ENCODE assay signal across 1 cellular context in the genomic region with DNA sequence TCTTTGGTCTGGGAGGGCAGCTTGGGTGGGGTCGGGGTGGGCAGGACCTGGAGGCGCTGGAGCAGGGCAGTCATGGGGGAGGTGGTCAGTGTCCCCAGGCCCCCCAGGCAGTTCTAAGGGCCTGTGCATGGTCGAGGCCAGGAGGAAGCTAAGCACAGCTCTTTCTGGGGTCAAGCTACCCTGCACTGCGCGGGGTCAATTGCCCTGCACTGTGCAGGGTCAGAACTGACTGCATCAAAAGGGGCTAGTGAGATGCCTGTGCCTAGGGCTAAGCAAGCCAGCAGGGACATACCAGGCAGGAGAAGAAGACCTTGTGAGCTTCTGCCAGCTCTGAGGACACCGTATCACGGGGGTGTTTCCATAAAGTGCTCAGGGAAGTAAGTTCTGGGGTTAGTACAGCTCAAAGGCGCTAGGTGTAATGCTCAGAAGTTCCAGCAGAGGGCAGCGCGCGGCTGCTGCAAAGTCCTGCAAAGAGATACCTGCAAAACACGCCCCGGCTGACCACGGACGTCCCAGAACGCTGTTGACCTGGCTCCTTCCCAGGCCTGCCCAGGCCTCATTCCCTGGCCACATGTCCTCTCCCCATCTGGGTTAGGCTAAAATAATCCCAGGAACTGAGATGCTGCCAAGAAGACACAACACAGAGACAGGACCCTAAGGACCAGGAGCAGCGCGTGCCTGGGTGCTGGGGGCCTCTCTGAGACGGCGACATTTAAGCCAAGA.
A peak's percentile ranks its signal among the peaks of the same experiment; 100 is the strongest.
TF ChIP-seq lines count a peak whose summit lies in the region.

No MANE protein-coding gene starts in this region.

TF ChIP-seq in K562, 482 proteins besides CTCF, POLR2A, EP300 and RAD21 (continued from another document):
- TF ChIP-seq, protein P1, sequence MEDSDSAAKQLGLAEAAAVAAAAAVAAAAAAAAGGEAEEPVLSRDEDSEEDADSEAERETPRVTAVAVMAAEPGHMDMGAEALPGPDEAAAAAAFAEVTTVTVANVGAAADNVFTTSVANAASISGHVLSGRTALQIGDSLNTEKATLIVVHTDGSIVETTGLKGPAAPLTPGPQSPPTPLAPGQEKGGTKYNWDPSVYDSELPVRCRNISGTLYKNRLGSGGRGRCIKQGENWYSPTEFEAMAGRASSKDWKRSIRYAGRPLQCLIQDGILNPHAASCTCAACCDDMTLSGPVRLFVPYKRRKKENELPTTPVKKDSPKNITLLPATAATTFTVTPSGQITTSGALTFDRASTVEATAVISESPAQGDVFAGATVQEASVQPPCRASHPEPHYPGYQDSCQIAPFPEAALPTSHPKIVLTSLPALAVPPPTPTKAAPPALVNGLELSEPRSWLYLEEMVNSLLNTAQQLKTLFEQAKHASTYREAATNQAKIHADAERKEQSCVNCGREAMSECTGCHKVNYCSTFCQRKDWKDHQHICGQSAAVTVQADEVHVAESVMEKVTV (CRISPR knock-in tag; IDR thresholded peaks at IDR 0.05), result peak; percentile 81
- TF ChIP-seq JUND (IDR thresholded peaks at IDR 0.05; ENCODE audit: borderline replicate concordance, low read depth, low read length), result no peak
- TF ChIP-seq JUND (tag; IDR thresholded peaks at IDR 0.05; ENCODE audit: borderline replicate concordance, low read depth, low read length), result 0 out of 3 replicates have a peak, but pooled peaks have one; percentile 26
- no peak for TF ChIP-seq ZNF232 (CRISPR knock-in tag; IDR thresholded peaks at IDR 0.05)
- TF ChIP-seq ESRRA (IDR thresholded peaks at IDR 0.05; ENCODE audit: borderline replicate concordance, low read depth), result 0 out of 2 replicates have a peak, but pooled peaks have one; percentile 19
- 0 out of 2 replicates have a peak, but pooled peaks have one; percentile 26 for TF ChIP-seq L3MBTL2 (IDR thresholded peaks at IDR 0.05)
- TF ChIP-seq MAZ (CRISPR knock-in tag; conservative IDR thresholded peaks at IDR 0.05 in 1 of 2, IDR thresholded peaks at IDR 0.05 in 1 of 2), result peak in 1 of 2 experiments; percentile 36; a peak in 1 of 4 replicates
- peak; percentile 91 for TF ChIP-seq STAG1 (CRISPR knock-in tag; IDR thresholded peaks at IDR 0.05; ENCODE audit: borderline replicate concordance)
- TF ChIP-seq ZBTB7A (IDR thresholded peaks at IDR 0.05; ENCODE audit: borderline replicate concordance, control insufficient read depth, low read depth, low read length), result no peak
- peak in 1 of 2 experiments; percentile 31; a peak in 1 of 4 replicates for TF ChIP-seq RCOR1 (IDR thresholded peaks at IDR 0.05; ENCODE audit: borderline replicate concordance in 1 of 2, low read depth in 2 of 2, low read length in 2 of 2)
- TF ChIP-seq SRSF7 (optimal IDR thresholded peaks at IDR 0.05; ENCODE audit: low read depth, low read length), result no peak
- no peak for TF ChIP-seq SMAD1 (IDR thresholded peaks at IDR 0.05; ENCODE audit: low read depth, low read length, partially characterized antibody)
- no peak for TF ChIP-seq ZNF407 (IDR thresholded peaks at IDR 0.05; ENCODE audit: low read depth)
- no peak for TF ChIP-seq ZNF57 (CRISPR knock-in tag; IDR thresholded peaks at IDR 0.05)
- peak; percentile 28; the same call in 1 of the 2 replicates for TF ChIP-seq ARID2 (IDR thresholded peaks at IDR 0.05)
- no peak for TF ChIP-seq ZNF282 (CRISPR knock-in tag; IDR thresholded peaks at IDR 0.05)
- no peak for TF ChIP-seq ZNF23 (CRISPR knock-in tag; IDR thresholded peaks at IDR 0.05)
- TF ChIP-seq ATF7 (IDR thresholded peaks at IDR 0.05), result 0 out of 2 replicates have a peak, but pooled peaks have one; percentile 16
- TF ChIP-seq ERF (CRISPR knock-in tag; IDR thresholded peaks at IDR 0.05), result 0 out of 2 replicates have a peak, but pooled peaks have one; percentile 8
- TF ChIP-seq ZNF511 (CRISPR knock-in tag; IDR thresholded peaks at IDR 0.05), result 0 out of 2 replicates have a peak, but pooled peaks have one; percentile 12
- TF ChIP-seq SP1 (CRISPR knock-in tag; IDR thresholded peaks at IDR 0.05), result 0 out of 2 replicates have a peak, but pooled peaks have one; percentile 18
- peak; percentile 40 for TF ChIP-seq HMGN3 (IDR thresholded peaks at IDR 0.05; ENCODE audit: borderline replicate concordance, extremely low read depth, insufficient read length, low read depth, low read length)
- TF ChIP-seq RB1 (IDR thresholded peaks at IDR 0.05; ENCODE audit: low read depth), result peak; percentile 56
- peak; percentile 34; the same call in 1 of the 2 replicates for TF ChIP-seq RREB1 (CRISPR knock-in tag; IDR thresholded peaks at IDR 0.05)
